Comparison of ENCODE assay signal across 9 cellular contexts in genomic region chr6:11618533-11618932, GRCh38.
A peak's percentile ranks its signal among the peaks of the same experiment; 100 is the strongest.
DNase-seq lines count a peak whose midpoint lies in the region; ATAC-seq, FAIRE-seq and TF ChIP-seq lines count a peak whose summit lies in the region.
"Had no signal": no experiment of that assay in that cellular context is flagged by ENCODE, and none has a peak within 500 bp of the region (broad histone marks: within the 10 kb centered on the region; RNA-seq: fewer than 3 reads in every experiment).

No MANE protein-coding gene starts in this region.

- H3K36me3 Mint-ChIP-seq in osteocyte (ENCODE audit: unreplicated experiment) = no peaks in the 10 kb centered on the region

- H3K27ac ChIP-seq in K562 (ENCODE audit: extremely low read depth, low read depth, low read length) (no peak overlapping the region), small intestine (ENCODE audit: low read depth in 1 of 2, low read length in 1 of 2) (no peak overlapping the region)

- intact Hi-C loops in K562 (cut with micrococcal nuclease) = no loop called here

- DNase-seq in NCI-H526 (lab: John Stamatoyannopoulos, UW) = peak; percentile 7 to 35
- DNase-seq in NCI-H526 treated with DMSO at 0.1 percent for 48 hours (lab: John Stamatoyannopoulos, UW) = no peak
- peak in 2 of 4 experiments; percentile 21 to 30 for DNase-seq in K562 (ENCODE audit: extremely low read depth in 1 of 4, low spot score in 3 of 4)
- no peak for DNase-seq in osteocyte (ENCODE audit: extremely low spot score, unreplicated experiment)
- no peak for DNase-seq in stimulated activated CD4-positive, alpha-beta T cell treated with anti-CD3 and anti-CD28 coated beads, Interleukin-2, amount 100 ng/mL, for 48 hours
- DNase-seq in SK-N-DZ (ENCODE audit: low spot score) = no peak
- no peak for DNase-seq in small intestine

- H3K27me3 ChIP-seq in K562 (ENCODE audit: control insufficient read depth in 2 of 2, insufficient read depth in 2 of 2, low read length in 2 of 2) (peaks cover 9 to 33% of the 10 kb centered on the region in 2 experiments), small intestine (ENCODE audit: control insufficient read depth in 2 of 2, insufficient read depth in 2 of 2, low read length in 2 of 2) (no peaks in the 10 kb centered on the region)

- CTCF ChIA-PET in K562 (lab: Yijun Ruan, JAX; ENCODE audit: low intra/inter-chr PET ratio) = no interaction called here

- no peaks in the 10 kb centered on the region for H4K20me1 ChIP-seq in K562 (replicated peaks; ENCODE audit: control insufficient read depth, insufficient read depth, low read length)

- ATAC-seq in K562 = peak; percentile 83

- in situ Hi-C loops in K562 (cut with MboI) = no loop called here

- H3K9ac ChIP-seq in K562 (ENCODE audit: insufficient read depth in 1 of 2, low read depth in 2 of 2, low read length in 2 of 2) = no peak overlapping the region

- FAIRE-seq in K562 (lab: Jason Lieb, UNC) = peak; percentile 70
- FAIRE-seq in small intestine (lab: Jason Lieb, UNC) = no peak

- no peak for TF ChIP-seq EP300 in K562 (IDR thresholded peaks at IDR 0.05; ENCODE audit: low read length)

- H3K4me3 ChIP-seq in K562 (no peak overlapping the region), small intestine (ENCODE audit: low read depth in 1 of 2, low read length in 2 of 2) (no peak overlapping the region)

- H3K36me3 ChIP-seq in K562 (ENCODE audit: control insufficient read depth, insufficient read depth, low read length) (no peaks in the 10 kb centered on the region), small intestine (ENCODE audit: control insufficient read depth in 2 of 2, insufficient read depth in 2 of 2, low read length in 2 of 2) (no peaks in the 10 kb centered on the region)

- 0% methylated on average over 4 of the region's 4 CpGs for WGBS in K562 (ENCODE audit: insufficient coverage, low coverage, missing lambda C conversion rate)
- WGBS in small intestine, 3 donors = 31 to 70% (median 44%) methylated on average over 4 of the region's 4 CpGs

- no peak overlapping the region for H3K4me2 ChIP-seq in K562 (ENCODE audit: insufficient read depth, low read length)

- TF ChIP-seq POLR2A in K562 (conservative IDR thresholded peaks at IDR 0.05) = no peak

- BruUV-seq in K562 (replicated peaks; lab: Mats Ljungman, UMichigan) = no TSS peak

- H3K27me3 Mint-ChIP-seq in osteocyte (ENCODE audit: unreplicated experiment) = no peaks in the 10 kb centered on the region

- H3K4me1 ChIP-seq in K562 (replicated peaks in 1 of 2; ENCODE audit: control insufficient read depth in 2 of 2, insufficient read depth in 2 of 2, low read length in 2 of 2) = no peaks in the 10 kb centered on the region
- no peaks in the 10 kb centered on the region for H3K4me1 ChIP-seq in small intestine (ENCODE audit: control insufficient read depth in 2 of 2, insufficient read depth in 1 of 2, low read depth in 1 of 2, low read length in 1 of 2)

- H2AFZ ChIP-seq in K562 (ENCODE audit: low read depth, low read length) = no peak overlapping the region

- TF ChIP-seq CTCF in LNCAP (IDR thresholded peaks at IDR 0.05) (peak; percentile 41; the same call in 1 of the 2 replicates), K562 (IDR thresholded peaks at IDR 0.05 in 2 of 3, conservative IDR thresholded peaks at IDR 0.05 in 1 of 3; ENCODE audit: insufficient read depth in 2 of 3, low read depth in 1 of 3, low read length in 3 of 3) (peak; percentile 46 to 59 (median 49); a peak in 5 of 6 replicates), osteocyte (IDR thresholded peaks at IDR 0.05) (peak; percentile 48)

- H3K27ac Mint-ChIP-seq in osteocyte (ENCODE audit: unreplicated experiment) = no peak overlapping the region
- H3K27ac Mint-ChIP-seq: activated T-cell treated with anti-CD3 and anti-CD28 coated beads, Interleukin-2, amount 50 U/mL, for 72 hours had no signal

- no peak overlapping the region for H3K4me3 Mint-ChIP-seq in osteocyte (ENCODE audit: unreplicated experiment)
- H3K4me3 Mint-ChIP-seq: activated T-cell treated with anti-CD3 and anti-CD28 coated beads, Interleukin-2, amount 50 U/mL, for 72 hours had no signal

- H3K4me1 Mint-ChIP-seq in osteocyte (ENCODE audit: unreplicated experiment) = peaks cover 25% of the 10 kb centered on the region

- H3K79me2 ChIP-seq in K562 (ENCODE audit: control insufficient read depth, insufficient read depth, low read length) = no peaks in the 10 kb centered on the region

- H3K9me3 ChIP-seq in K562 (replicated peaks; ENCODE audit: control insufficient read depth, insufficient read depth, low read depth, low read length) = no peaks in the 10 kb centered on the region
- H3K9me3 ChIP-seq in small intestine (ENCODE audit: control insufficient read depth, low read depth) = no peaks in the 10 kb centered on the region

- POLR2A ChIA-PET in K562 (lab: Yijun Ruan, JAX) = interaction anchor here (0.6 to 1.1 kb wide), 2 partner anchors 15 to 403 kb away, joined by 3 read pairs; no protein-coding TSS in a partner anchor

- H3K9me1 ChIP-seq in K562 (ENCODE audit: control insufficient read depth, insufficient read depth, low read length) = no peaks in the 10 kb centered on the region

- H3K9me3 Mint-ChIP-seq in osteocyte (ENCODE audit: unreplicated experiment) = no peaks in the 10 kb centered on the region
- H3K9me3 Mint-ChIP-seq: activated T-cell treated with anti-CD3 and anti-CD28 coated beads, Interleukin-2, amount 50 U/mL, for 72 hours had no signal

- peak; percentile 12 to 68; a peak in 2 of 4 replicates for TF ChIP-seq RAD21 in K562 (CRISPR knock-in tag; conservative IDR thresholded peaks at IDR 0.05 in 1 of 2, IDR thresholded peaks at IDR 0.05 in 1 of 2)

TF ChIP-seq in K562, 482 proteins besides CTCF, POLR2A, EP300 and RAD21:
- TF ChIP-seq PHF8 (IDR thresholded peaks at IDR 0.05; ENCODE audit: borderline replicate concordance, low read length) = no peak
- TF ChIP-seq SMC3 (conservative IDR thresholded peaks at IDR 0.05; ENCODE audit: insufficient read depth, low read depth, low read length) = 0 out of 2 replicates have a peak, but pooled peaks have one; percentile 30
- TF ChIP-seq ZKSCAN3 (CRISPR knock-in tag; IDR thresholded peaks at IDR 0.05) = no peak
- TF ChIP-seq RNF2 (IDR thresholded peaks at IDR 0.05) = no peak
- no peak for TF ChIP-seq HDGF (IDR thresholded peaks at IDR 0.05)
TF ChIP-seq in K562: peak in this region for 1.

Comparison
In these comparisons a context has a peak if more than half of its experiments do, and no peak if none do; other contexts are left out.
1. DNase-seq: peak in NCI-H526 (2 of 2); none in NCI-H526 treated with DMSO at 0.1 percent for 48 hours (single experiment), osteocyte (single experiment), stimulated activated CD4-positive, alpha-beta T cell treated with anti-CD3 and anti-CD28 coated beads, Interleukin-2, amount 100 ng/mL, for 48 hours (0 of 2), SK-N-DZ (single experiment) and small intestine (single experiment).
2. Peak in every context shown above with its lines, with median percentiles within 50 percentile points of each other: CTCF ChIP-seq.